In genomic region chr7:54933610-54934009, GRCh38 we compare ENCODE assay signal across 9 cellular contexts.
DNase-seq lines count a peak whose midpoint lies in the region; ATAC-seq, FAIRE-seq and TF ChIP-seq lines count a peak whose summit lies in the region.
"Had no signal": no experiment of that assay in that cellular context is flagged by ENCODE, and none has a peak within 500 bp of the region (broad histone marks: within the 10 kb centered on the region; RNA-seq: fewer than 3 reads in every experiment).

No MANE protein-coding gene starts in this region.

- in situ Hi-C loops in GM23248 (cut with MboI) (no loop called here), astrocyte of the cerebellum (cut with HindIII; ENCODE audit: low sequenced_read_pairs) (no loop called here), gastrocnemius medialis (cut with MboI; ENCODE audit: low sequenced_read_pairs in 4 of 4) (no loop called here)

- H3K9ac ChIP-seq in GM23248 (peak overlapping the region; percentile 55), iPS-20b (ENCODE audit: low read depth, low read length) (peak overlapping the region; percentile 56)

- TF ChIP-seq CTCF in astrocyte of the cerebellum (IDR thresholded peaks at IDR 0.05; ENCODE audit: low read depth, low read length, missing control alignments) (no peak), gastrocnemius medialis (IDR thresholded peaks at IDR 0.05 in 4 of 5, conservative IDR thresholded peaks at IDR 0.05 in 1 of 5) (no peak)

- H3K4me1 ChIP-seq in GM23248 (ENCODE audit: insufficient read depth) (peaks cover 7% of the 10 kb centered on the region), iPS-20b (ENCODE audit: insufficient read depth, low read length) (peaks cover 4% of the 10 kb centered on the region; the same call in 1 of the 2 replicates), gastrocnemius medialis (peaks cover 5 to 7% of the 10 kb centered on the region in 2 donors)

- DNase-seq in GM23248 (peak; percentile 16), astrocyte of the cerebellum (ENCODE audit: low read depth) (no peak), gastrocnemius medialis (no peak), posterior cingulate gyrus (no peak), GM12891 (ENCODE audit: insufficient read length, low spot score) (no peak)
- DNase-seq in activated naive CD4-positive, alpha-beta T cell treated with anti-CD3 and anti-CD28 coated beads, Interleukin-2, amount 50 U/mL, for 16 hours, result no peak
- DNase-seq: activated effector memory CD4-positive, alpha-beta T cell treated with anti-CD3 and anti-CD28 coated beads, Interleukin-2, amount 50 U/mL, for 16 hours had no signal

- H3K9me3 ChIP-seq in GM23248 (ENCODE audit: low read depth) (no peaks in the 10 kb centered on the region), iPS-20b (ENCODE audit: insufficient read depth, low read depth, low read length) (no peaks in the 10 kb centered on the region), gastrocnemius medialis (peaks cover 0 to 10% (median 0%) of the 10 kb centered on the region in 3 donors)

- WGBS in GM23248 (ENCODE audit: low coverage in 1 of 2, low lambda C conversion rate in 2 of 2, missing lambda C conversion rate in 2 of 2), 2 experiments, result 18 to 25% methylated on average over 3 of the region's 3 CpGs

- no peak for FAIRE-seq in GM12891 (lab: Jason Lieb, UNC)

- no peaks in the 10 kb centered on the region for H3K9me2 ChIP-seq in GM23248 (ENCODE audit: insufficient read depth)

- intact Hi-C loops in gastrocnemius medialis (cut with DNase I; ENCODE audit: low total_unique reads), result no loop called here
- intact Hi-C loops in posterior cingulate gyrus (cut with DNase I), result no loop called here

- no peaks in the 10 kb centered on the region for H4K20me1 ChIP-seq in GM23248 (ENCODE audit: insufficient read depth)

- no peaks in the 10 kb centered on the region for H3K27me3 ChIP-seq in GM23248 (replicated peaks; ENCODE audit: insufficient read depth)
- peaks cover 22% of the 10 kb centered on the region for H3K27me3 ChIP-seq in iPS-20b (ENCODE audit: insufficient read depth, low read length)
- H3K27me3 ChIP-seq in gastrocnemius medialis, result peaks cover 0 to 4% (median 0%) of the 10 kb centered on the region in 3 donors

- H3K36me3 ChIP-seq in GM23248 (ENCODE audit: low read depth), result no peaks in the 10 kb centered on the region
- H3K36me3 ChIP-seq in iPS-20b (ENCODE audit: insufficient read depth, low read depth, low read length), result no peaks in the 10 kb centered on the region
- no peaks in the 10 kb centered on the region for H3K36me3 ChIP-seq in gastrocnemius medialis

- H3K4me2 ChIP-seq in GM23248 (ENCODE audit: unreplicated experiment), result peak overlapping the region; percentile 69

- TF ChIP-seq POLR2A in gastrocnemius medialis (IDR thresholded peaks at IDR 0.05), result no peak
- no peak for TF ChIP-seq POLR2A in GM12891 (IDR thresholded peaks at IDR 0.05; ENCODE audit: low read depth, low read length)

- ATAC-seq in gastrocnemius medialis (no peak), GM21619 (IDR thresholded peaks at IDR 0.05; ENCODE audit: unreplicated experiment) (no peak)

- no peaks in the 10 kb centered on the region for H3K79me2 ChIP-seq in GM23248 (ENCODE audit: insufficient read depth)

- H2AFZ ChIP-seq in GM23248, result peak overlapping the region; percentile 78

- H3K4me3 ChIP-seq in GM23248, result peak overlapping the region; percentile 71
- peak overlapping the region; percentile 40 for H3K4me3 ChIP-seq in astrocyte of the cerebellum (ENCODE audit: low read depth, low read length)
- H3K4me3 ChIP-seq in iPS-20b (ENCODE audit: low read length), result peak overlapping the region; percentile 73
- peak overlapping the region; percentile 44 to 61 (median 58) for H3K4me3 ChIP-seq in gastrocnemius medialis

- H3K27ac ChIP-seq in GM23248, result no peak overlapping the region
- H3K27ac ChIP-seq in iPS-20b (ENCODE audit: low read length), result no peak overlapping the region
- peak overlapping the region in 2 of 4 donors; percentile 24 to 52 for H3K27ac ChIP-seq in gastrocnemius medialis

- peaks cover 25% of the 10 kb centered on the region for H3F3A ChIP-seq in GM23248 (ENCODE audit: insufficient read depth)

TF ChIP-seq in GM12891, 5 proteins besides CTCF, POLR2A, EP300 and RAD21:
- no peak for TF ChIP-seq SPI1 (IDR thresholded peaks at IDR 0.05; ENCODE audit: low read depth, low read length)
- TF ChIP-seq POLR2AphosphoS5 (IDR thresholded peaks at IDR 0.05; ENCODE audit: low read depth, low read length), result no peak
- TF ChIP-seq POU2F2 (IDR thresholded peaks at IDR 0.05; ENCODE audit: low read depth, low read length), result no peak
- TF ChIP-seq TAF1 (IDR thresholded peaks at IDR 0.05; ENCODE audit: low read depth, low read length), result no peak
- no peak for TF ChIP-seq PAX5 (IDR thresholded peaks at IDR 0.05; ENCODE audit: insufficient read depth, low read length, severe bottlenecking)
